In genomic region chr1:229340496-229340895, GRCh38 we compare ENCODE assay signal across 10 cellular contexts. TPM values are rescaled to one million over a fixed set of nuclear protein-coding genes. Genes with fewer than 3 reads are reported as not detected.
A peak's percentile ranks its signal among the peaks of the same experiment; 100 is the strongest.
DNase-seq lines count a peak whose midpoint lies in the region; ATAC-seq and TF ChIP-seq lines count a peak whose summit lies in the region.
"Had no signal": no experiment of that assay in that cellular context is flagged by ENCODE, and none has a peak within 500 bp of the region (broad histone marks: within the 10 kb centered on the region; RNA-seq: fewer than 3 reads in every experiment).

No MANE protein-coding gene starts in this region.

- CTCF ChIA-PET in activated CD8-positive, alpha-beta memory T cell treated with anti-CD3 and anti-CD28 coated beads, Interleukin-2, amount 10 ng/mL, durations not matched to agents 7 days and 5 days (lab: Charles Lee), result interaction anchor here (0.5 kb wide), 1 partner anchor 894 kb away, joined by 3 read pairs; no protein-coding TSS in a partner anchor

- no peak for ATAC-seq in activated CD8-positive, alpha-beta memory T cell treated with anti-CD3 and anti-CD28 coated beads, Interleukin-2, amount 10 ng/mL, durations not matched to agents 7 days and 5 days
- no peak for ATAC-seq in stimulated activated effector memory CD8-positive, alpha-beta T cell treated with anti-CD3 and anti-CD28 coated beads, Interleukin-12 subunit alpha, Interleukin-12 subunit beta, amount 100 ng/mL, for 72 hours
- ATAC-seq in GM19463 (IDR thresholded peaks at IDR 0.05; ENCODE audit: unreplicated experiment), result no peak
- ATAC-seq in GM19397 (IDR thresholded peaks at IDR 0.05; ENCODE audit: unreplicated experiment), result no peak

- H3K27ac Mint-ChIP-seq in activated CD8-positive, alpha-beta memory T cell treated with anti-CD3 and anti-CD28 coated beads, Interleukin-2, amount 10 ng/mL, durations not matched to agents 7 days and 5 days, result no peak overlapping the region
- peak overlapping the region; percentile 21 for H3K27ac Mint-ChIP-seq in stimulated activated effector memory CD8-positive, alpha-beta T cell treated with anti-CD3 and anti-CD28 coated beads, Interleukin-12 subunit alpha, Interleukin-12 subunit beta, amount 100 ng/mL, for 72 hours

- peak overlapping the region; percentile 63 to 99 (median 90) for H3K4me3 ChIP-seq in dorsolateral prefrontal cortex

- peaks cover 8% of the 10 kb centered on the region for H3K36me3 Mint-ChIP-seq in activated CD8-positive, alpha-beta memory T cell treated with anti-CD3 and anti-CD28 coated beads, Interleukin-2, amount 10 ng/mL, durations not matched to agents 7 days and 5 days
- H3K36me3 Mint-ChIP-seq in stimulated activated effector memory CD8-positive, alpha-beta T cell treated with anti-CD3 and anti-CD28 coated beads, Interleukin-12 subunit alpha, Interleukin-12 subunit beta, amount 100 ng/mL, for 72 hours, result peaks cover 32% of the 10 kb centered on the region

- H3K4me3 Mint-ChIP-seq in activated CD8-positive, alpha-beta memory T cell treated with anti-CD3 and anti-CD28 coated beads, Interleukin-2, amount 10 ng/mL, durations not matched to agents 7 days and 5 days, result peak overlapping the region; percentile 82
- H3K4me3 Mint-ChIP-seq in stimulated activated effector memory CD8-positive, alpha-beta T cell treated with anti-CD3 and anti-CD28 coated beads, Interleukin-12 subunit alpha, Interleukin-12 subunit beta, amount 100 ng/mL, for 72 hours, result peak overlapping the region; percentile 90

- no peaks in the 10 kb centered on the region for H3K27me3 ChIP-seq in dorsolateral prefrontal cortex

- peak overlapping the region in 58 of 59 donors; percentile 68 to 100 (median 99) for H3K27ac ChIP-seq in dorsolateral prefrontal cortex

- no peak for TF ChIP-seq CTCF in dorsolateral prefrontal cortex (IDR thresholded peaks at IDR 0.05 in 54 of 56, conservative IDR thresholded peaks at IDR 0.05 in 2 of 56; ENCODE audit: low read depth in 1 of 56, partially characterized antibody in 56 of 56)

- peaks cover 46% of the 10 kb centered on the region for H3K4me1 Mint-ChIP-seq in activated CD8-positive, alpha-beta memory T cell treated with anti-CD3 and anti-CD28 coated beads, Interleukin-2, amount 10 ng/mL, durations not matched to agents 7 days and 5 days
- H3K4me1 Mint-ChIP-seq in stimulated activated effector memory CD8-positive, alpha-beta T cell treated with anti-CD3 and anti-CD28 coated beads, Interleukin-12 subunit alpha, Interleukin-12 subunit beta, amount 100 ng/mL, for 72 hours, result peaks cover 44% of the 10 kb centered on the region

- intact Hi-C loops in dorsolateral prefrontal cortex (cut with DNase I), result loop anchor here (5.0 kb wide), 1 partner anchor 142 kb away; no protein-coding TSS in a partner anchor

- no peak for DNase-seq in activated CD8-positive, alpha-beta memory T cell treated with anti-CD3 and anti-CD28 coated beads, Interleukin-2, amount 10 ng/mL, durations not matched to agents 7 days and 5 days
- DNase-seq in activated CD8-positive, alpha-beta memory T cell treated with anti-CD3 and anti-CD28 coated beads, Interleukin-2, amount 50 U/mL, for 4 hours, result no peak
- peak; percentile 84 for DNase-seq in NCI-H82 (lab: John Stamatoyannopoulos, UW)
- DNase-seq in dorsolateral prefrontal cortex, result peak in 3 of 10 donors; percentile 53 to 63 (median 55)
- no peak for DNase-seq in stimulated activated effector memory CD8-positive, alpha-beta T cell treated with anti-CD3 and anti-CD28 coated beads, Interleukin-12 subunit alpha, Interleukin-12 subunit beta, amount 100 ng/mL, for 72 hours (ENCODE audit: low spot score in 2 of 2)
- DNase-seq in T1000 (lab: John Stamatoyannopoulos, UW), result no peak
- DNase-seq: HCEC 1CT, kidney had no signal

- no peaks in the 10 kb centered on the region for H3K9me3 Mint-ChIP-seq in activated CD8-positive, alpha-beta memory T cell treated with anti-CD3 and anti-CD28 coated beads, Interleukin-2, amount 10 ng/mL, durations not matched to agents 7 days and 5 days (ENCODE audit: low read depth)
- peaks cover 3% of the 10 kb centered on the region for H3K9me3 Mint-ChIP-seq in stimulated activated effector memory CD8-positive, alpha-beta T cell treated with anti-CD3 and anti-CD28 coated beads, Interleukin-12 subunit alpha, Interleukin-12 subunit beta, amount 100 ng/mL, for 72 hours

- peaks cover 12% of the 10 kb centered on the region for H3K27me3 Mint-ChIP-seq in activated CD8-positive, alpha-beta memory T cell treated with anti-CD3 and anti-CD28 coated beads, Interleukin-2, amount 10 ng/mL, durations not matched to agents 7 days and 5 days

RNA-seq across cellular contexts. Expression of gene CCSAP, which starts 2.4 kb away (rescaled TPM):
- total RNA-seq in activated CD8-positive, alpha-beta memory T cell treated with anti-CD3 and anti-CD28 coated beads, Interleukin-2, amount 10 ng/mL, durations not matched to agents 7 days and 5 days, result 1 to 10 TPM; 8.9 to 9.8 TPM
- 10 to 100 TPM; 35.1 to 95.8 (median 63.1) TPM for total RNA-seq in dorsolateral prefrontal cortex
